Comparison of ENCODE assay signal across 1 cellular context in genomic region chr4:6058531-6059374, GRCh38.
TF ChIP-seq lines count a peak whose summit lies in the region.

No MANE protein-coding gene starts in this region.

TF ChIP-seq in HEK293, 187 proteins besides CTCF, POLR2A, EP300 and RAD21 (continued from another document):
- TF ChIP-seq ZNF311 (tag by site-specific recombination; IDR thresholded peaks at IDR 0.05; ENCODE audit: borderline replicate concordance), result no peak
TF ChIP-seq in HEK293: peak in this region for 3.
